In genomic region chr20:40952231-40952630, GRCh38 we compare ENCODE assay signal across 27 cellular contexts.
"Had no signal": no experiment of that assay in that cellular context is flagged by ENCODE, and none has a peak within 500 bp of the region (broad histone marks: within the 10 kb centered on the region; RNA-seq: fewer than 3 reads in every experiment).

No MANE protein-coding gene starts in this region.

- H3K27ac ChIP-seq: adrenal gland, body of pancreas, KMS-11, Peyer's patch, RWPE1, SJSA1 had no signal

- FAIRE-seq: bronchial epithelial cell had no signal

- ATAC-seq: body of pancreas had no signal

- H3K4me1 Mint-ChIP-seq: activated CD4-positive, alpha-beta T cell treated with anti-CD3 and anti-CD28 coated beads, Interleukin-2, amount 10 ng/mL, durations not matched to agents 24 days and 14 days had no signal

- H3K36me3 ChIP-seq: adrenal gland, Peyer's patch, SJSA1 had no signal

- H3K4me2 ChIP-seq: KMS-11 had no signal

- H3K4me1 ChIP-seq: body of pancreas, Peyer's patch, SJSA1 had no signal

- H3K36me3 Mint-ChIP-seq: activated naive CD8-positive, alpha-beta T cell treated with anti-CD3 and anti-CD28 coated beads, Interleukin-2, amount 10 ng/mL, durations not matched to agents 7 days and 5 days; IgD-negative memory B cell had no signal

- H3K4me3 ChIP-seq: adrenal gland, body of pancreas, Peyer's patch, SJSA1 had no signal

- DNase-seq: activated CD4-positive, alpha-beta T cell treated with anti-CD3 and anti-CD28 coated beads, Interleukin-2, amount 10 ng/mL, durations not matched to agents 24 days and 14 days; activated CD4-positive, alpha-beta T cell treated with anti-CD3 and anti-CD28 coated beads, Interleukin-2, amount 50 U/mL, for 48 hours; activated CD4-positive, CD25-positive, alpha-beta regulatory T cell treated with anti-CD3 and anti-CD28 coated beads, Interleukin-2, amount 50 U/mL, for 72 hours; activated naive CD4-positive, alpha-beta T cell treated with anti-CD3 and anti-CD28 coated beads, Interleukin-2, amount 50 U/mL, for 16 hours; activated naive CD8-positive, alpha-beta T cell treated with anti-CD3 and anti-CD28 coated beads, Interleukin-2, amount 10 ng/mL, durations not matched to agents 7 days and 5 days; activated T-cell treated with anti-CD3 and anti-CD28 coated beads, Interleukin-2, amount 50 U/mL, for 1 hour; anterior cingulate cortex; body of pancreas; central memory CD4-positive, alpha-beta T cell; NCI-H1092; NCI-H1417; NCI-H1930; NCI-H2107; NCI-H2171 treated with DMSO at 0.1 percent for 48 hours; NCI-H226; NCI-H510A; NCI-H526 treated with DMSO at 0.1 percent for 48 hours; NCI-H82; SHP77 had no signal

- H3K27ac Mint-ChIP-seq: activated CD4-positive, alpha-beta T cell treated with anti-CD3 and anti-CD28 coated beads, Interleukin-2, amount 10 ng/mL, durations not matched to agents 24 days and 14 days; activated naive CD8-positive, alpha-beta T cell treated with anti-CD3 and anti-CD28 coated beads, Interleukin-2, amount 10 ng/mL, durations not matched to agents 7 days and 5 days; T-helper 1 cell treated with Interleukin-12 subunit alpha and Interleukin-12 subunit beta and Interleukin-4 antibody, amounts not matched to agents 30 μg/mL and 1 μg/mL, for 36 hours had no signal

- H3K4me3 Mint-ChIP-seq: activated CD4-positive, alpha-beta T cell treated with anti-CD3 and anti-CD28 coated beads, Interleukin-2, amount 10 ng/mL, durations not matched to agents 24 days and 14 days; activated naive CD8-positive, alpha-beta T cell treated with anti-CD3 and anti-CD28 coated beads, Interleukin-2, amount 10 ng/mL, durations not matched to agents 7 days and 5 days; IgD-negative memory B cell; T-helper 1 cell treated with Interleukin-12 subunit alpha and Interleukin-12 subunit beta and Interleukin-4 antibody, amounts not matched to agents 30 μg/mL and 1 μg/mL, for 36 hours had no signal

- H3K9me3 ChIP-seq: adrenal gland, SJSA1 had no signal

- H3K27me3 ChIP-seq: adrenal gland, body of pancreas, Peyer's patch, SJSA1 had no signal
